In the genomic region with DNA sequence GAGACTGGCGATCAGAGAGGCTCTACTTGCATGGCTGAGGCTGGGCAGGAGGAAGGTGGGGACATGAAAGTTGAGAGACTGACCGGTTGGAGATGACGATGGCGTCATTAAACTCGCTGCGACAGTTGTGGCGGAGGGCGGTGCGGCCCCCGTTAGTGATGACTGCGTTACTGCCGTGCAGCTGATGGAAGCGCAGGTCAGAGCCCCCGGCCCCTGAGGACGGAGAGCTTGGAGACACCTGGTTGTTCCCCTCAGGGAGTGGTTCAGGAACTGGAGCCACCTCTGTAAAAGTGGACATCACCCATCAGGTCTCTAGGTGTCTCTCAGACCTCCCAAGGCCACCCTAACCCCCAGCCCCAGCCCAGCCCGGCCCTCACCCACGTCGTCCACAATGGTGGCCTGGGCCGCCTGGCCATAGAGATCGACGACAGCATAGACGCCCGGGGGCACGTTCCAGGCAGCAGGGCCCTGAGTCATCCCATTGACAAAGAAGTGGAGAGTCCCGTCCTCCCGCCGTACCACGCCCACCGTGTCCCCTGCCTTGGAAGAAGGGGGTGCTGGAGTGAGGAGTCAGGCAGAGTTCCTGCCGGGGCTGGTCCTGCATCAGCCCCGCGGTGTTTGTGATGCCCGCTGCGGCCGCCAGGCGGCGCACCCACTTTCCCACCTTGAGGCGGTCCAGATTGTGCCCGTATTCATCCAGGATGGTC, we compare ENCODE assay signal across 7 cellular contexts. TPM values are rescaled to one million over a fixed set of nuclear protein-coding genes. Genes with fewer than 3 reads are reported as not detected.
DNase-seq lines count a peak whose midpoint lies in the region; ATAC-seq, FAIRE-seq and TF ChIP-seq lines count a peak whose summit lies in the region.
"Had no signal": no experiment of that assay in that cellular context is flagged by ENCODE, and none has a peak within 500 bp of the region (broad histone marks: within the 10 kb centered on the region; RNA-seq: fewer than 3 reads in every experiment).

No MANE protein-coding gene starts in this region.

- ATAC-seq in activated CD8-positive, alpha-beta T cell treated with anti-CD3 and anti-CD28 coated beads, Interleukin-2, amount 10 ng/mL, durations not matched to agents 7 days and 5 days, result peak; percentile 48
- ATAC-seq in stimulated activated memory B cell treated with anti-CD40 and anti-IgM and Interleukin-4, amounts not matched to agents 10 μg/mL and 1 μg/mL and 100 μg/mL, for 72 hours, result peak; percentile 49
- ATAC-seq in HG03460 (IDR thresholded peaks at IDR 0.05; ENCODE audit: unreplicated experiment), result no peak

- H3K9me3 ChIP-seq in right atrium auricular region, result no peaks in the 10 kb centered on the region

- CTCF ChIA-PET in activated CD8-positive, alpha-beta T cell treated with anti-CD3 and anti-CD28 coated beads, Interleukin-2, amount 10 ng/mL, durations not matched to agents 7 days and 5 days (lab: Charles Lee), result interaction anchor here (0.8 to 2.1 kb wide), 7 partner anchors 9 to 238 kb away, joined by 3 to 15 read pairs (median 4); a partner anchor contains a TSS

- H3K4me3 ChIP-seq in right atrium auricular region, result no peak overlapping the region
- H3K4me3 ChIP-seq: SK-N-MC had no signal

- DNase-seq in GM19239 (ENCODE audit: insufficient read length, low spot score), result peak; percentile 74
- peak; percentile 71 for DNase-seq in activated CD8-positive, alpha-beta T cell treated with anti-CD3 and anti-CD28 coated beads, Interleukin-2, amount 10 ng/mL, durations not matched to agents 7 days and 5 days
- no peak for DNase-seq in right atrium auricular region (ENCODE audit: low spot score)
- no peak for DNase-seq in GDM1 (lab: John Stamatoyannopoulos, UW)

- no peak overlapping the region for H3K4me3 Mint-ChIP-seq in activated CD8-positive, alpha-beta T cell treated with anti-CD3 and anti-CD28 coated beads, Interleukin-2, amount 10 ng/mL, durations not matched to agents 7 days and 5 days
- no peak overlapping the region for H3K4me3 Mint-ChIP-seq in stimulated activated memory B cell treated with anti-CD40 and anti-IgM and Interleukin-4, amounts not matched to agents 10 μg/mL and 1 μg/mL and 100 μg/mL, for 72 hours

- H3K4me1 ChIP-seq in right atrium auricular region, result peaks cover 0 to 15% of the 10 kb centered on the region in 2 donors

- H3K27me3 Mint-ChIP-seq in activated CD8-positive, alpha-beta T cell treated with anti-CD3 and anti-CD28 coated beads, Interleukin-2, amount 10 ng/mL, durations not matched to agents 7 days and 5 days (ENCODE audit: low read depth), result no peaks in the 10 kb centered on the region
- no peaks in the 10 kb centered on the region for H3K27me3 Mint-ChIP-seq in stimulated activated memory B cell treated with anti-CD40 and anti-IgM and Interleukin-4, amounts not matched to agents 10 μg/mL and 1 μg/mL and 100 μg/mL, for 72 hours

- POLR2A ChIA-PET in activated CD8-positive, alpha-beta T cell treated with anti-CD3 and anti-CD28 coated beads, Interleukin-2, amount 10 ng/mL, durations not matched to agents 7 days and 5 days (lab: Charles Lee), result interaction anchor here (0.7 to 1.0 kb wide), 2 partner anchors 13 kb away, joined by 4 to 6 read pairs; a partner anchor contains a TSS

- peaks cover 70% of the 10 kb centered on the region for H3K36me3 ChIP-seq in right atrium auricular region

- TF ChIP-seq CTCF in right atrium auricular region (IDR thresholded peaks at IDR 0.05), result peak; percentile 70 to 86

- no peak overlapping the region for H3K27ac ChIP-seq in right atrium auricular region
- H3K27ac ChIP-seq: SK-N-MC had no signal

- FAIRE-seq in GM19239 (lab: Jason Lieb, UNC), result peak; percentile 68

- no peaks in the 10 kb centered on the region for H3K27me3 ChIP-seq in right atrium auricular region

- peak overlapping the region; percentile 49 for H3K27ac Mint-ChIP-seq in activated CD8-positive, alpha-beta T cell treated with anti-CD3 and anti-CD28 coated beads, Interleukin-2, amount 10 ng/mL, durations not matched to agents 7 days and 5 days
- H3K27ac Mint-ChIP-seq in stimulated activated memory B cell treated with anti-CD40 and anti-IgM and Interleukin-4, amounts not matched to agents 10 μg/mL and 1 μg/mL and 100 μg/mL, for 72 hours, result no peak overlapping the region

- no peaks in the 10 kb centered on the region for H3K9me3 Mint-ChIP-seq in activated CD8-positive, alpha-beta T cell treated with anti-CD3 and anti-CD28 coated beads, Interleukin-2, amount 10 ng/mL, durations not matched to agents 7 days and 5 days (ENCODE audit: insufficient read depth)
- H3K9me3 Mint-ChIP-seq in stimulated activated memory B cell treated with anti-CD40 and anti-IgM and Interleukin-4, amounts not matched to agents 10 μg/mL and 1 μg/mL and 100 μg/mL, for 72 hours, result no peaks in the 10 kb centered on the region

- H3K4me1 Mint-ChIP-seq in activated CD8-positive, alpha-beta T cell treated with anti-CD3 and anti-CD28 coated beads, Interleukin-2, amount 10 ng/mL, durations not matched to agents 7 days and 5 days (ENCODE audit: low read depth), result peaks cover 29% of the 10 kb centered on the region
- peaks cover 28% of the 10 kb centered on the region for H3K4me1 Mint-ChIP-seq in stimulated activated memory B cell treated with anti-CD40 and anti-IgM and Interleukin-4, amounts not matched to agents 10 μg/mL and 1 μg/mL and 100 μg/mL, for 72 hours

- peaks cover 40% of the 10 kb centered on the region for H3K36me3 Mint-ChIP-seq in activated CD8-positive, alpha-beta T cell treated with anti-CD3 and anti-CD28 coated beads, Interleukin-2, amount 10 ng/mL, durations not matched to agents 7 days and 5 days (ENCODE audit: low read depth)
- H3K36me3 Mint-ChIP-seq in stimulated activated memory B cell treated with anti-CD40 and anti-IgM and Interleukin-4, amounts not matched to agents 10 μg/mL and 1 μg/mL and 100 μg/mL, for 72 hours, result peaks cover 40% of the 10 kb centered on the region

RNA-seq across cellular contexts. Expression of a gene that starts 5.3 kb away (rescaled TPM):
- total RNA-seq in activated CD8-positive, alpha-beta T cell treated with anti-CD3 and anti-CD28 coated beads, Interleukin-2, amount 10 ng/mL, durations not matched to agents 7 days and 5 days, result 10 to 100 TPM; 45.6 to 47.0 TPM
- total RNA-seq in right atrium auricular region, result 10 to 100 TPM in 1 of 2 donors, 1 to 10 TPM in 1; 9.5 to 12.8 TPM

RNA-seq across cellular contexts. Expression of a gene that starts 8.7 kb away (rescaled TPM):
- total RNA-seq in activated CD8-positive, alpha-beta T cell treated with anti-CD3 and anti-CD28 coated beads, Interleukin-2, amount 10 ng/mL, durations not matched to agents 7 days and 5 days, result 10 to 100 TPM; 86.3 to 88.0 TPM
- 10 to 100 TPM; 80.4 to 97.0 TPM for total RNA-seq in right atrium auricular region

RNA-seq across cellular contexts. Expression of a gene that starts 12.4 kb away (rescaled TPM):
- total RNA-seq in activated CD8-positive, alpha-beta T cell treated with anti-CD3 and anti-CD28 coated beads, Interleukin-2, amount 10 ng/mL, durations not matched to agents 7 days and 5 days, result 100 to 1,000 TPM; 573 to 605 TPM
- total RNA-seq in right atrium auricular region, result 1 to 10 TPM; 5.1 to 6.7 TPM

RNA-seq across cellular contexts. Expression of a gene that starts 16.5 kb away (rescaled TPM):
- total RNA-seq in activated CD8-positive, alpha-beta T cell treated with anti-CD3 and anti-CD28 coated beads, Interleukin-2, amount 10 ng/mL, durations not matched to agents 7 days and 5 days, result 100 to 1,000 TPM; 685 to 690 TPM
- 100 to 1,000 TPM; 131 to 164 TPM for total RNA-seq in right atrium auricular region

RNA-seq across cellular contexts. Expression of a gene that starts 28.1 kb away (rescaled TPM):
- total RNA-seq in activated CD8-positive, alpha-beta T cell treated with anti-CD3 and anti-CD28 coated beads, Interleukin-2, amount 10 ng/mL, durations not matched to agents 7 days and 5 days, result 10 to 100 TPM; 11.4 to 11.8 TPM
- total RNA-seq in right atrium auricular region, result 1 to 10 TPM; 4.2 to 6.9 TPM

Comparison
In these comparisons a context has a peak if more than half of its experiments do, and no peak if none do; other contexts are left out.
1. DNase-seq: peak in GM19239 (single experiment) and activated CD8-positive, alpha-beta T cell treated with anti-CD3 and anti-CD28 coated beads, Interleukin-2, amount 10 ng/mL, durations not matched to agents 7 days and 5 days (single experiment); none in right atrium auricular region (single experiment) and GDM1 (single experiment).
2. RNA of a gene that starts 12.4 kb away (total RNA-seq): 573 to 605 TPM in activated CD8-positive, alpha-beta T cell treated with anti-CD3 and anti-CD28 coated beads, Interleukin-2, amount 10 ng/mL, durations not matched to agents 7 days and 5 days; 5.1 to 6.7 TPM in right atrium auricular region; every median in the first group is over 10 times any median in the second.